Comparison of ENCODE assay signal across 1 cellular context in the genomic region with DNA sequence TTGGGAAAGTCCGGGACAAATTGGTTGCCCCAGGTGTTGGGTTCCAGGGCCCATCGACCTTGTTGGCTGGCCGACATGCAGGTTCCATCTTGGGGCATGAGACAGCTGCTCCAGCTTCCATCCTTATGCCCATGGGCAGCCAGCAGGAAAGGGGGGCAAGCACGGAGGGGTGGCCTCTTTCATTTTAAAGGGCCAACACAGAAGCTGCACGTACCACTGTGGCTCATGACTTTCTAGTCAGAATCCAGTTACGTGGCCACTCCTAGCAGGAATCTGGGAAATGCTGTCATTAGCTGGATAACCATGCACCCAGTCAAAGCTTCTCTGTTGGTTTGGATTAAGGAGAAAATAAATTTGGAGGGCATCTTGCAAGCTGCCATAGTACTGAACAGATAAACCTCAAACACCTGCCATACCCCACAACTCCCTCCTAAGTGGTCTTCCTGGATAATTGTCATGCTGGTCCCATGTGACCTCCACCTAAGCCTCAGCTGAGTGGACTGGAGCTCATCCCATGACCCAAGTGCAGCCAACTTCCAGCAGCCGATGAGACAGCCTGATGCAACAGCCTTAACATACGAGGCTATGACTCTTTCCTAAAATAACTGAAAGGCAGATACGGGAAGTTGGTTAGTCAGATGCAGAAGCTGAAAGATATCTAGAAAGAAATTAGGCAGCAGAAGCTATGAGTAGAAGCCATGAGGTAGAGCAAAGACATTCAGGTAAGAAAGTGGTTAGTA.
A peak's percentile ranks its signal among the peaks of the same experiment; 100 is the strongest.
TF ChIP-seq lines count a peak whose summit lies in the region.

No MANE protein-coding gene starts in this region.

TF ChIP-seq in K562, 482 proteins besides CTCF, POLR2A, EP300 and RAD21 (continued from another document):
- TF ChIP-seq, protein P1, sequence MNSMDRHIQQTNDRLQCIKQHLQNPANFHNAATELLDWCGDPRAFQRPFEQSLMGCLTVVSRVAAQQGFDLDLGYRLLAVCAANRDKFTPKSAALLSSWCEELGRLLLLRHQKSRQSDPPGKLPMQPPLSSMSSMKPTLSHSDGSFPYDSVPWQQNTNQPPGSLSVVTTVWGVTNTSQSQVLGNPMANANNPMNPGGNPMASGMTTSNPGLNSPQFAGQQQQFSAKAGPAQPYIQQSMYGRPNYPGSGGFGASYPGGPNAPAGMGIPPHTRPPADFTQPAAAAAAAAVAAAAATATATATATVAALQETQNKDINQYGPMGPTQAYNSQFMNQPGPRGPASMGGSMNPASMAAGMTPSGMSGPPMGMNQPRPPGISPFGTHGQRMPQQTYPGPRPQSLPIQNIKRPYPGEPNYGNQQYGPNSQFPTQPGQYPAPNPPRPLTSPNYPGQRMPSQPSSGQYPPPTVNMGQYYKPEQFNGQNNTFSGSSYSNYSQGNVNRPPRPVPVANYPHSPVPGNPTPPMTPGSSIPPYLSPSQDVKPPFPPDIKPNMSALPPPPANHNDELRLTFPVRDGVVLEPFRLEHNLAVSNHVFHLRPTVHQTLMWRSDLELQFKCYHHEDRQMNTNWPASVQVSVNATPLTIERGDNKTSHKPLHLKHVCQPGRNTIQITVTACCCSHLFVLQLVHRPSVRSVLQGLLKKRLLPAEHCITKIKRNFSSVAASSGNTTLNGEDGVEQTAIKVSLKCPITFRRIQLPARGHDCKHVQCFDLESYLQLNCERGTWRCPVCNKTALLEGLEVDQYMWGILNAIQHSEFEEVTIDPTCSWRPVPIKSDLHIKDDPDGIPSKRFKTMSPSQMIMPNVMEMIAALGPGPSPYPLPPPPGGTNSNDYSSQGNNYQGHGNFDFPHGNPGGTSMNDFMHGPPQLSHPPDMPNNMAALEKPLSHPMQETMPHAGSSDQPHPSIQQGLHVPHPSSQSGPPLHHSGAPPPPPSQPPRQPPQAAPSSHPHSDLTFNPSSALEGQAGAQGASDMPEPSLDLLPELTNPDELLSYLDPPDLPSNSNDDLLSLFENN (IDR thresholded peaks at IDR 0.05; ENCODE audit: low read depth in 2 of 2, low read length in 2 of 2), result no peak
- TF ChIP-seq ARHGAP35 (IDR thresholded peaks at IDR 0.05; ENCODE audit: partially characterized antibody) (no peak), ZNF740 (CRISPR knock-in tag; IDR thresholded peaks at IDR 0.05) (no peak), ZNF740 (tag; IDR thresholded peaks at IDR 0.05) (peak in 1 of 2 experiments; percentile 92; a peak in 2 of 4 replicates), ZNF695 (CRISPR knock-in tag; IDR thresholded peaks at IDR 0.05) (no peak), CEBPB (tag; IDR thresholded peaks at IDR 0.05) (peak; percentile 66), ZNF75A (CRISPR knock-in tag; IDR thresholded peaks at IDR 0.05) (peak; percentile 33; the same call in 1 of the 2 replicates), FOXJ2 (tag; IDR thresholded peaks at IDR 0.05) (peak; percentile 49; the same call in 1 of the 2 replicates), POLR2AphosphoS5 (IDR thresholded peaks at IDR 0.05; ENCODE audit: control insufficient read depth, insufficient read depth, low read depth, low read length) (no peak), ZNF583 (CRISPR knock-in tag; IDR thresholded peaks at IDR 0.05) (peak; percentile 86; the same call in 1 of the 2 replicates), SOX6 (IDR thresholded peaks at IDR 0.05) (peak; percentile 44; the same call in 1 of the 2 replicates), ZNF449 (CRISPR knock-in tag; IDR thresholded peaks at IDR 0.05) (peak; percentile 84), TEAD4 (IDR thresholded peaks at IDR 0.05; ENCODE audit: low read length) (peak; percentile 50; the same call in 1 of the 2 replicates), TEAD4 (CRISPR knock-in tag; IDR thresholded peaks at IDR 0.05; ENCODE audit: borderline replicate concordance) (no peak), POLR2G (IDR thresholded peaks at IDR 0.05; ENCODE audit: low read depth, low read length) (0 out of 2 replicates have a peak, but pooled peaks have one; percentile 22), TCF3 (CRISPR knock-in tag; IDR thresholded peaks at IDR 0.05) (0 out of 2 replicates have a peak, but pooled peaks have one; percentile 28), RNF2 (IDR thresholded peaks at IDR 0.05) (peak; percentile 75; the same call in 1 of the 2 replicates), IRF1 (CRISPR knock-in tag; IDR thresholded peaks at IDR 0.05; ENCODE audit: borderline replicate concordance) (no peak), HOMEZ (CRISPR knock-in tag; IDR thresholded peaks at IDR 0.05) (peak; percentile 9; the same call in 1 of the 2 replicates), BACH1 (tag; IDR thresholded peaks at IDR 0.05) (peak; percentile 88), HDAC2 (IDR thresholded peaks at IDR 0.05) (peak; percentile 51; the same call in 1 of the 2 replicates), BRD9 (IDR thresholded peaks at IDR 0.05; ENCODE audit: low read depth, partially characterized antibody) (peak; percentile 23), ZNF124 (CRISPR knock-in tag; IDR thresholded peaks at IDR 0.05) (no peak), ZNF280A (IDR thresholded peaks at IDR 0.05; ENCODE audit: low read depth, partially characterized antibody) (no peak), ZNF707 (CRISPR knock-in tag; conservative IDR thresholded peaks at IDR 0.05) (0 out of 2 replicates have a peak, but pooled peaks have one; percentile 22), LEF1 (IDR thresholded peaks at IDR 0.05) (peak; percentile 25; the same call in 1 of the 2 replicates)
- TF ChIP-seq, protein P2, sequence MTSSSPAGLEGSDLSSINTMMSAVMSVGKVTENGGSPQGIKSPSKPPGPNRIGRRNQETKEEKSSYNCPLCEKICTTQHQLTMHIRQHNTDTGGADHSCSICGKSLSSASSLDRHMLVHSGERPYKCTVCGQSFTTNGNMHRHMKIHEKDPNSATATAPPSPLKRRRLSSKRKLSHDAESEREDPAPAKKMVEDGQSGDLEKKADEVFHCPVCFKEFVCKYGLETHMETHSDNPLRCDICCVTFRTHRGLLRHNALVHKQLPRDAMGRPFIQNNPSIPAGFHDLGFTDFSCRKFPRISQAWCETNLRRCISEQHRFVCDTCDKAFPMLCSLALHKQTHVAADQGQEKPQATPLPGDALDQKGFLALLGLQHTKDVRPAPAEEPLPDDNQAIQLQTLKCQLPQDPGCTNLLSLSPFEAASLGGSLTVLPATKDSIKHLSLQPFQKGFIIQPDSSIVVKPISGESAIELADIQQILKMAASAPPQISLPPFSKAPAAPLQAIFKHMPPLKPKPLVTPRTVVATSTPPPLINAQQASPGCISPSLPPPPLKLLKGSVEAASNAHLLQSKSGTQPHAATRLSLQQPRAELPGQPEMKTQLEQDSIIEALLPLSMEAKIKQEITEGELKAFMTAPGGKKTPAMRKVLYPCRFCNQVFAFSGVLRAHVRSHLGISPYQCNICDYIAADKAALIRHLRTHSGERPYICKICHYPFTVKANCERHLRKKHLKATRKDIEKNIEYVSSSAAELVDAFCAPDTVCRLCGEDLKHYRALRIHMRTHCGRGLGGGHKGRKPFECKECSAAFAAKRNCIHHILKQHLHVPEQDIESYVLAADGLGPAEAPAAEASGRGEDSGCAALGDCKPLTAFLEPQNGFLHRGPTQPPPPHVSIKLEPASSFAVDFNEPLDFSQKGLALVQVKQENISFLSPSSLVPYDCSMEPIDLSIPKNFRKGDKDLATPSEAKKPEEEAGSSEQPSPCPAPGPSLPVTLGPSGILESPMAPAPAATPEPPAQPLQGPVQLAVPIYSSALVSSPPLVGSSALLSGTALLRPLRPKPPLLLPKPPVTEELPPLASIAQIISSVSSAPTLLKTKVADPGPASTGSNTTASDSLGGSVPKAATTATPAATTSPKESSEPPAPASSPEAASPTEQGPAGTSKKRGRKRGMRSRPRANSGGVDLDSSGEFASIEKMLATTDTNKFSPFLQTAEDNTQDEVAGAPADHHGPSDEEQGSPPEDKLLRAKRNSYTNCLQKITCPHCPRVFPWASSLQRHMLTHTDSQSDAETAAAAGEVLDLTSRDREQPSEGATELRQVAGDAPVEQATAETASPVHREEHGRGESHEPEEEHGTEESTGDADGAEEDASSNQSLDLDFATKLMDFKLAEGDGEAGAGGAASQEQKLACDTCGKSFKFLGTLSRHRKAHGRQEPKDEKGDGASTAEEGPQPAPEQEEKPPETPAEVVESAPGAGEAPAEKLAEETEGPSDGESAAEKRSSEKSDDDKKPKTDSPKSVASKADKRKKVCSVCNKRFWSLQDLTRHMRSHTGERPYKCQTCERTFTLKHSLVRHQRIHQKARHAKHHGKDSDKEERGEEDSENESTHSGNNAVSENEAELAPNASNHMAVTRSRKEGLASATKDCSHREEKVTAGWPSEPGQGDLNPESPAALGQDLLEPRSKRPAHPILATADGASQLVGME (CRISPR knock-in tag; IDR thresholded peaks at IDR 0.05), result peak; percentile 89
- TF ChIP-seq, protein P3, sequence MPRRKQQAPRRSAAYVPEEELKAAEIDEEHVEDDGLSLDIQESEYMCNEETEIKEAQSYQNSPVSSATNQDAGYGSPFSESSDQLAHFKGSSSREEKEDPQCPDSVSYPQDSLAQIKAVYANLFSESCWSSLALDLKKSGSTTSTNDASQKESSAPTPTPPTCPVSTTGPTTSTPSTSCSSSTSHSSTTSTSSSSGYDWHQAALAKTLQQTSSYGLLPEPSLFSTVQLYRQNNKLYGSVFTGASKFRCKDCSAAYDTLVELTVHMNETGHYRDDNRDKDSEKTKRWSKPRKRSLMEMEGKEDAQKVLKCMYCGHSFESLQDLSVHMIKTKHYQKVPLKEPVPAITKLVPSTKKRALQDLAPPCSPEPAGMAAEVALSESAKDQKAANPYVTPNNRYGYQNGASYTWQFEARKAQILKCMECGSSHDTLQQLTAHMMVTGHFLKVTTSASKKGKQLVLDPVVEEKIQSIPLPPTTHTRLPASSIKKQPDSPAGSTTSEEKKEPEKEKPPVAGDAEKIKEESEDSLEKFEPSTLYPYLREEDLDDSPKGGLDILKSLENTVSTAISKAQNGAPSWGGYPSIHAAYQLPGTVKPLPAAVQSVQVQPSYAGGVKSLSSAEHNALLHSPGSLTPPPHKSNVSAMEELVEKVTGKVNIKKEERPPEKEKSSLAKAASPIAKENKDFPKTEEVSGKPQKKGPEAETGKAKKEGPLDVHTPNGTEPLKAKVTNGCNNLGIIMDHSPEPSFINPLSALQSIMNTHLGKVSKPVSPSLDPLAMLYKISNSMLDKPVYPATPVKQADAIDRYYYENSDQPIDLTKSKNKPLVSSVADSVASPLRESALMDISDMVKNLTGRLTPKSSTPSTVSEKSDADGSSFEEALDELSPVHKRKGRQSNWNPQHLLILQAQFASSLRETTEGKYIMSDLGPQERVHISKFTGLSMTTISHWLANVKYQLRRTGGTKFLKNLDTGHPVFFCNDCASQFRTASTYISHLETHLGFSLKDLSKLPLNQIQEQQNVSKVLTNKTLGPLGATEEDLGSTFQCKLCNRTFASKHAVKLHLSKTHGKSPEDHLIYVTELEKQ (CRISPR knock-in tag; IDR thresholded peaks at IDR 0.05), result peak; percentile 70
- TF ChIP-seq, protein P4, sequence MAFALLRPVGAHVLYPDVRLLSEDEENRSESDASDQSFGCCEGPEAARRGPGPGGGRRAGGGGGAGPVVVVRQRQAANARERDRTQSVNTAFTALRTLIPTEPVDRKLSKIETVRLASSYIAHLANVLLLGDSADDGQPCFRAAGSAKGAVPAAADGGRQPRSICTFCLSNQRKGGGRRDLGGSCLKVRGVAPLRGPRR (CRISPR knock-in tag; IDR thresholded peaks at IDR 0.05), result 0 out of 2 replicates have a peak, but pooled peaks have one; percentile 4
